In the genomic region with DNA sequence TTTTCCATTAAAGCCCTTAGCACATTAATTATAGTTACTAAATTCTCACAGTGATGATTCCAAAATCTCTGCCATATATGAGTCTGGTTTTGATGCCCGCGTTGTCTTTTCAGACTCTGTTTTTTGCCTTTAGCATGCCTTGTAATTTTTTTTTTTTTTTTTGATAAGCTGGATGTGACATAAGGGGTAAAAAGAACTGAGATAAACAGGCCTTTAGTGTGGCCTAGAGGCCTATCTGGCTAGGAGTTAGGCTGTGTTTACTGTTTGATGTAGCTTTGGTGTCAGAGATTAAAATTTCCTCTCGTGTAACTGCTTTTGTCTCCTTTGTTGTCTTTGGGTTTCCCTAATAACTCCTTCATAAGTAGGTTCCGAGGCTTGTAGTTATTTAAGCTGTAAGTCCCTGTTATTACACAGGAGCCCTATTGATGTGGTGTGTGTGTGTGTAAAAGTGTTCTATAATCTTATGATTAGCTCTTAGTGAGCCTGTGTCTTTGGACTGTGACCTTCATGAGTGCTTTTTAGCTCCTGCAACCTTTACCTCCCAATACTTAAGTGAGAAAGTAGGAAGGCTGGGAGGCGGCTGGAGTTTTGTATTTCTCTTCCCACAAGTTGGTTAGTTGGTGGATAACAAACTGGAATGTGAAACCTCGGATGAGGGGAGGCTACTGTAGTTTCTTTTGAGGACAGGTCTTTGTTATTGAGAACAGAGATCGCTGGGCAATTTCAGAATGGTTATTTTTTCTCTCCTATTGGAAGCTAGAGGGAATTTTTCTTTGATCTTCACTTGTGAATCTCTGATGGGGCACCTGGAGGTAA, we compare ENCODE assay signal across 13 cellular contexts. TPM values are rescaled to one million over a fixed set of nuclear protein-coding genes. Genes with fewer than 3 reads are reported as not detected.
DNase-seq lines count a peak whose midpoint lies in the region; ATAC-seq and TF ChIP-seq lines count a peak whose summit lies in the region.
"Had no signal": no experiment of that assay in that cellular context is flagged by ENCODE, and none has a peak within 500 bp of the region (broad histone marks: within the 10 kb centered on the region; RNA-seq: fewer than 3 reads in every experiment).

No MANE protein-coding gene starts in this region.

- no peak for DNase-seq in activated CD8-positive, alpha-beta T cell treated with anti-CD3 and anti-CD28 coated beads for 36 hours
- no peak for DNase-seq in activated CD8-positive, alpha-beta T cell treated with anti-CD3 and anti-CD28 coated beads, Interleukin-2, amount 10 ng/mL, durations not matched to agents 7 days and 5 days
- DNase-seq in SW480 (ENCODE audit: low spot score): peak; percentile 53
- DNase-seq in hepatocyte (ENCODE audit: low spot score): peak; percentile 23
- no peak for DNase-seq in smooth muscle cell (lab: John Stamatoyannopoulos, UW; ENCODE audit: unreplicated experiment)
- DNase-seq: MM.1S, psoas muscle had no signal

- TF ChIP-seq CTCF in activated CD8-positive, alpha-beta T cell treated with anti-CD3 and anti-CD28 coated beads for 36 hours (IDR thresholded peaks at IDR 0.05): no peak
- TF ChIP-seq CTCF in hepatocyte (IDR thresholded peaks at IDR 0.05; ENCODE audit: poor library complexity) (no peak), smooth muscle cell (IDR thresholded peaks at IDR 0.05; ENCODE audit: borderline replicate concordance, insufficient read depth, poor library complexity, severe bottlenecking) (no peak)

- H3K27me3 ChIP-seq in hepatocyte (no peaks in the 10 kb centered on the region), smooth muscle cell (ENCODE audit: low read depth) (no peaks in the 10 kb centered on the region)

- no peaks in the 10 kb centered on the region for H3K9me3 ChIP-seq in hepatocyte (ENCODE audit: low read depth)
- H3K9me3 ChIP-seq in smooth muscle cell (replicated peaks; ENCODE audit: low read depth): no peaks in the 10 kb centered on the region
- H3K9me3 ChIP-seq: psoas muscle, thoracic aorta had no signal

- intact Hi-C loops in activated CD8-positive, alpha-beta T cell treated with anti-CD3 and anti-CD28 coated beads for 36 hours (cut with micrococcal nuclease): no loop called here

- CTCF ChIA-PET in activated CD8-positive, alpha-beta T cell treated with anti-CD3 and anti-CD28 coated beads for 36 hours (lab: Charles Lee): interaction anchor here (0.8 to 1.6 kb wide), 4 partner anchors 15 to 151 kb away, joined by 3 to 4 read pairs (median 3); no protein-coding TSS in a partner anchor
- CTCF ChIA-PET in activated CD8-positive, alpha-beta T cell treated with anti-CD3 and anti-CD28 coated beads, Interleukin-2, amount 10 ng/mL, durations not matched to agents 7 days and 5 days (lab: Charles Lee): interaction anchor here (0.9 to 1.3 kb wide), 2 partner anchors 20 to 149 kb away, joined by 3 to 4 read pairs; a partner anchor contains a TSS

- POLR2A ChIA-PET in activated CD8-positive, alpha-beta T cell treated with anti-CD3 and anti-CD28 coated beads for 36 hours (lab: Charles Lee): no interaction called here
- POLR2A ChIA-PET in activated CD8-positive, alpha-beta T cell treated with anti-CD3 and anti-CD28 coated beads, Interleukin-2, amount 10 ng/mL, durations not matched to agents 7 days and 5 days (lab: Charles Lee): interaction anchor here (1.2 kb wide), 1 partner anchor 18 kb away, joined by 5 read pairs; no protein-coding TSS in a partner anchor

- H3K9me2 ChIP-seq in hepatocyte (replicated peaks; ENCODE audit: insufficient read depth): no peaks in the 10 kb centered on the region

- peak overlapping the region; percentile 16 for H2AFZ ChIP-seq in hepatocyte
- peak overlapping the region; percentile 32 for H2AFZ ChIP-seq in smooth muscle cell (ENCODE audit: low read depth)

- peak overlapping the region; percentile 75 for H3K4me2 ChIP-seq in hepatocyte
- H3K4me2 ChIP-seq in smooth muscle cell: peak overlapping the region; percentile 76

- H3K4me1 Mint-ChIP-seq in activated CD8-positive, alpha-beta T cell treated with anti-CD3 and anti-CD28 coated beads for 36 hours (ENCODE audit: low read depth): peaks cover 29% of the 10 kb centered on the region
- H3K4me1 Mint-ChIP-seq in activated CD8-positive, alpha-beta T cell treated with anti-CD3 and anti-CD28 coated beads, Interleukin-2, amount 10 ng/mL, durations not matched to agents 7 days and 5 days (ENCODE audit: low read depth): peaks cover 4% of the 10 kb centered on the region

- WGBS in hepatocyte (ENCODE audit: low lambda C conversion rate, missing lambda C conversion rate): 39% methylated on average over 7 of the region's 7 CpGs
- 33% methylated on average over 7 of the region's 7 CpGs for WGBS in smooth muscle cell (ENCODE audit: low lambda C conversion rate)

- peaks cover 19% of the 10 kb centered on the region for H3K4me1 ChIP-seq in hepatocyte (ENCODE audit: insufficient read depth)
- peaks cover 18% of the 10 kb centered on the region for H3K4me1 ChIP-seq in smooth muscle cell (ENCODE audit: low read depth)
- H3K4me1 ChIP-seq: psoas muscle had no signal

- H3K36me3 Mint-ChIP-seq in activated CD8-positive, alpha-beta T cell treated with anti-CD3 and anti-CD28 coated beads for 36 hours (ENCODE audit: low read depth): no peaks in the 10 kb centered on the region
- H3K36me3 Mint-ChIP-seq in activated CD8-positive, alpha-beta T cell treated with anti-CD3 and anti-CD28 coated beads, Interleukin-2, amount 10 ng/mL, durations not matched to agents 7 days and 5 days (ENCODE audit: low read depth): no peaks in the 10 kb centered on the region
- H3K36me3 Mint-ChIP-seq: memory B cell had no signal

- peaks cover 93% of the 10 kb centered on the region for H3K79me2 ChIP-seq in hepatocyte
- H3K79me2 ChIP-seq in smooth muscle cell (ENCODE audit: low read depth): peaks cover 89% of the 10 kb centered on the region

- H3K9me3 Mint-ChIP-seq in activated CD8-positive, alpha-beta T cell treated with anti-CD3 and anti-CD28 coated beads for 36 hours: no peaks in the 10 kb centered on the region
- H3K9me3 Mint-ChIP-seq in activated CD8-positive, alpha-beta T cell treated with anti-CD3 and anti-CD28 coated beads, Interleukin-2, amount 10 ng/mL, durations not matched to agents 7 days and 5 days (ENCODE audit: insufficient read depth): no peaks in the 10 kb centered on the region
- H3K9me3 Mint-ChIP-seq: activated naive CD4-positive, alpha-beta T cell treated with anti-CD3 and anti-CD28 coated beads, Interleukin-2, amount 50 U/mL, for 72 hours; memory B cell had no signal

- H3K27ac ChIP-seq in hepatocyte (peak overlapping the region; percentile 85), smooth muscle cell (ENCODE audit: low read depth) (peak overlapping the region; percentile 72)
- H3K27ac ChIP-seq: psoas muscle, thoracic aorta had no signal

- peak overlapping the region; percentile 40 for H3K27ac Mint-ChIP-seq in activated CD8-positive, alpha-beta T cell treated with anti-CD3 and anti-CD28 coated beads for 36 hours
- no peak overlapping the region for H3K27ac Mint-ChIP-seq in activated CD8-positive, alpha-beta T cell treated with anti-CD3 and anti-CD28 coated beads, Interleukin-2, amount 10 ng/mL, durations not matched to agents 7 days and 5 days
- H3K27ac Mint-ChIP-seq: activated naive CD4-positive, alpha-beta T cell treated with anti-CD3 and anti-CD28 coated beads, Interleukin-2, amount 50 U/mL, for 72 hours; memory B cell had no signal

- no peak overlapping the region for H3K4me3 Mint-ChIP-seq in activated CD8-positive, alpha-beta T cell treated with anti-CD3 and anti-CD28 coated beads for 36 hours
- no peak overlapping the region for H3K4me3 Mint-ChIP-seq in activated CD8-positive, alpha-beta T cell treated with anti-CD3 and anti-CD28 coated beads, Interleukin-2, amount 10 ng/mL, durations not matched to agents 7 days and 5 days
- H3K4me3 Mint-ChIP-seq: memory B cell had no signal

- no peaks in the 10 kb centered on the region for H3F3A ChIP-seq in smooth muscle cell (ENCODE audit: low read depth)

- H3K4me3 ChIP-seq in hepatocyte: no peak overlapping the region
- peak overlapping the region; percentile 12 for H3K4me3 ChIP-seq in smooth muscle cell
- H3K4me3 ChIP-seq: psoas muscle, thoracic aorta had no signal

- H4K20me1 ChIP-seq in hepatocyte (ENCODE audit: insufficient read depth, poor library complexity, severe bottlenecking) (peaks cover 7% of the 10 kb centered on the region), smooth muscle cell (ENCODE audit: low read depth) (peaks cover 44% of the 10 kb centered on the region)

- H3K36me3 ChIP-seq in hepatocyte (replicated peaks; ENCODE audit: insufficient read depth, low read depth) (no peaks in the 10 kb centered on the region), smooth muscle cell (ENCODE audit: low read depth) (no peaks in the 10 kb centered on the region)
- H3K36me3 ChIP-seq: thoracic aorta had no signal

- no peaks in the 10 kb centered on the region for H3K27me3 Mint-ChIP-seq in activated CD8-positive, alpha-beta T cell treated with anti-CD3 and anti-CD28 coated beads for 36 hours
- no peaks in the 10 kb centered on the region for H3K27me3 Mint-ChIP-seq in activated CD8-positive, alpha-beta T cell treated with anti-CD3 and anti-CD28 coated beads, Interleukin-2, amount 10 ng/mL, durations not matched to agents 7 days and 5 days (ENCODE audit: low read depth)
- H3K27me3 Mint-ChIP-seq: memory B cell had no signal

- no peak for ATAC-seq in activated CD8-positive, alpha-beta T cell treated with anti-CD3 and anti-CD28 coated beads for 36 hours
- no peak for ATAC-seq in activated CD8-positive, alpha-beta T cell treated with anti-CD3 and anti-CD28 coated beads, Interleukin-2, amount 10 ng/mL, durations not matched to agents 7 days and 5 days
- no peak for ATAC-seq in HG03439 (IDR thresholded peaks at IDR 0.05; ENCODE audit: unreplicated experiment)
- ATAC-seq in GM21367 (IDR thresholded peaks at IDR 0.05; ENCODE audit: unreplicated experiment): no peak
- ATAC-seq in GM21526 (IDR thresholded peaks at IDR 0.05; ENCODE audit: low FRiP score, unreplicated experiment): no peak
- ATAC-seq: psoas muscle had no signal

- H3K9ac ChIP-seq in smooth muscle cell (ENCODE audit: low read depth): peak overlapping the region; percentile 25

RNA-seq across cellular contexts. Expression of a gene that starts 19.3 kb away (rescaled TPM):
- 10 to 100 TPM; 16.8 to 21.6 TPM for total RNA-seq in activated CD8-positive, alpha-beta T cell treated with anti-CD3 and anti-CD28 coated beads for 36 hours
- 10 to 100 TPM; 20.9 to 25.3 TPM for total RNA-seq in activated CD8-positive, alpha-beta T cell treated with anti-CD3 and anti-CD28 coated beads, Interleukin-2, amount 10 ng/mL, durations not matched to agents 7 days and 5 days
- total RNA-seq in hepatocyte: 31.6 and 42.3 TPM in 2 replicates
- 16.9 and 19.1 TPM in 2 replicates for polyA plus RNA-seq in hepatocyte
- total RNA-seq in smooth muscle cell: 35.6 and 46.5 TPM in 2 replicates
- 14.6 TPM in 2 replicates for polyA plus RNA-seq in smooth muscle cell

RNA-seq across cellular contexts. Expression of a gene that starts 19.8 kb away (rescaled TPM):
- total RNA-seq in activated CD8-positive, alpha-beta T cell treated with anti-CD3 and anti-CD28 coated beads for 36 hours: 100 to 1,000 TPM; 115 to 131 TPM
- 100 to 1,000 TPM; 137 to 147 TPM for total RNA-seq in activated CD8-positive, alpha-beta T cell treated with anti-CD3 and anti-CD28 coated beads, Interleukin-2, amount 10 ng/mL, durations not matched to agents 7 days and 5 days
- total RNA-seq in hepatocyte: 168 and 204 TPM in 2 replicates
- 167 and 193 TPM in 2 replicates for polyA plus RNA-seq in hepatocyte
- total RNA-seq in smooth muscle cell: 252 and 289 TPM in 2 replicates
- 183 and 185 TPM in 2 replicates for polyA plus RNA-seq in smooth muscle cell

Comparison
In these comparisons a context has a peak if more than half of its experiments do, and no peak if none do; other contexts are left out.
1. DNase-seq: peak in SW480 (single experiment) and hepatocyte (single experiment); none in activated CD8-positive, alpha-beta T cell treated with anti-CD3 and anti-CD28 coated beads for 36 hours (single experiment), activated CD8-positive, alpha-beta T cell treated with anti-CD3 and anti-CD28 coated beads, Interleukin-2, amount 10 ng/mL, durations not matched to agents 7 days and 5 days (single experiment) and smooth muscle cell (single experiment).